Comparison of ENCODE assay signal across 8 cellular contexts in genomic region chr1:184973308-184974085, GRCh38. TPM values are rescaled to one million over a fixed set of nuclear protein-coding genes. Genes with fewer than 3 reads are reported as not detected.
DNase-seq lines count a peak whose midpoint lies in the region; ATAC-seq and TF ChIP-seq lines count a peak whose summit lies in the region.

No MANE protein-coding gene starts in this region.

- no peaks in the 10 kb centered on the region for H3K36me3 ChIP-seq in DND-41 (ENCODE audit: insufficient read depth, low read length)
- no peaks in the 10 kb centered on the region for H3K36me3 ChIP-seq in HUES64 (ENCODE audit: insufficient read depth, low read length)

- WGBS in HUES64, result 4% methylated on average over 42 of the region's 42 CpGs

- no peaks in the 10 kb centered on the region for H3K9me3 ChIP-seq in DND-41 (ENCODE audit: insufficient read depth, low read length, severe bottlenecking)
- no peaks in the 10 kb centered on the region for H3K9me3 ChIP-seq in HUES64 (ENCODE audit: insufficient read depth, low read depth, low read length)

- no peaks in the 10 kb centered on the region for H3K79me2 ChIP-seq in DND-41 (ENCODE audit: insufficient read depth, low read length)

- intact Hi-C loops in left ventricle myocardium superior (cut with micrococcal nuclease), result loop anchor here (5.0 kb wide), 1 partner anchor 146 kb away; no protein-coding TSS in a partner anchor

- no peak overlapping the region; the same call in 1 of the 2 replicates for H2AFZ ChIP-seq in DND-41 (ENCODE audit: low read depth, low read length)

- H4K20me1 ChIP-seq in DND-41 (ENCODE audit: insufficient read depth, low read length), result no peaks in the 10 kb centered on the region

- no peak overlapping the region for H3K27ac ChIP-seq in DND-41 (ENCODE audit: low read length)
- H3K27ac ChIP-seq in HUES64 (ENCODE audit: low read depth, low read length), result peak overlapping the region; percentile 51; the same call in 1 of the 2 replicates

- peak; percentile 44 for ATAC-seq in DND-41 (ENCODE audit: insufficient read depth, low read depth)
- peak; percentile 50 for ATAC-seq in GM21526 (IDR thresholded peaks at IDR 0.05; ENCODE audit: low FRiP score, unreplicated experiment)
- peak; percentile 34 for ATAC-seq in SK-N-SH treated with all-trans-retinoic acid at 6 μM for 48 hours
- peak; percentile 62 for ATAC-seq in left ventricle myocardium superior

- peaks cover 14% of the 10 kb centered on the region for H3K4me1 ChIP-seq in DND-41 (ENCODE audit: insufficient read depth, low read length)
- peaks cover 11% of the 10 kb centered on the region for H3K4me1 ChIP-seq in HUES64 (ENCODE audit: insufficient read depth, low read length)

- TF ChIP-seq CTCF in DND-41 (IDR thresholded peaks at IDR 0.05; ENCODE audit: borderline replicate concordance, extremely low read depth, low read length, poor library complexity, severe bottlenecking), result no peak
- no peak for TF ChIP-seq CTCF in retinal pigment epithelial cell (conservative IDR thresholded peaks at IDR 0.05; ENCODE audit: low read depth, low read length)

- H3K4me3 ChIP-seq in DND-41 (ENCODE audit: low read depth in 1 of 2, low read length in 2 of 2) (peak overlapping the region in 1 of 2 experiments; percentile 40; a peak in 2 of 4 replicates), HUES64 (ENCODE audit: low read length) (peak overlapping the region; percentile 86), retinal pigment epithelial cell (ENCODE audit: low read length) (peak overlapping the region; percentile 83)

- H3K27me3 ChIP-seq in DND-41 (ENCODE audit: insufficient read depth, low read length, poor library complexity) (peaks cover 56% of the 10 kb centered on the region), HUES64 (ENCODE audit: insufficient read depth, low read length) (peaks cover 56% of the 10 kb centered on the region)

- H3K4me2 ChIP-seq in DND-41 (ENCODE audit: insufficient read depth, low read length), result peak overlapping the region; percentile 58

- DNase-seq in DND-41, result no peak
- peak; percentile 9 for DNase-seq in activated naive CD8-positive, alpha-beta T cell treated with anti-CD3 and anti-CD28 coated beads, Interleukin-2, amount 50 U/mL, for 16 hours (ENCODE audit: low read depth, low spot score)
- DNase-seq in left ventricle myocardium superior, result peak; percentile 73
- DNase-seq in retinal pigment epithelial cell (ENCODE audit: low read depth), result no peak
- DNase-seq in COR-L47 (lab: John Stamatoyannopoulos, UW), result no peak

- H3K9ac ChIP-seq in DND-41 (ENCODE audit: low read depth, low read length) (no peak overlapping the region), HUES64 (ENCODE audit: low read depth, low read length) (peak overlapping the region; percentile 76)

TF ChIP-seq in SK-N-SH treated with all-trans-retinoic acid at 6 μM for 48 hours, 23 proteins besides CTCF, POLR2A, EP300 and RAD21:
- TF ChIP-seq POU6F1 (CRISPR knock-in tag; IDR thresholded peaks at IDR 0.05; ENCODE audit: borderline replicate concordance, low read depth) (no peak), ZC3H10 (CRISPR knock-in tag; IDR thresholded peaks at IDR 0.05) (no peak), PPARA (CRISPR knock-in tag; IDR thresholded peaks at IDR 0.05; ENCODE audit: borderline replicate concordance) (no peak), OSR1 (CRISPR knock-in tag; IDR thresholded peaks at IDR 0.05) (no peak), ISL1 (CRISPR knock-in tag; IDR thresholded peaks at IDR 0.05) (no peak), RARB (CRISPR knock-in tag; IDR thresholded peaks at IDR 0.05) (no peak), TOX (CRISPR knock-in tag; IDR thresholded peaks at IDR 0.05; ENCODE audit: borderline replicate concordance) (no peak), CSDC2 (CRISPR knock-in tag; IDR thresholded peaks at IDR 0.05) (no peak), ZNF565 (CRISPR knock-in tag; conservative IDR thresholded peaks at IDR 0.05; ENCODE audit: low read depth) (no peak), ARNTL (CRISPR knock-in tag; IDR thresholded peaks at IDR 0.05; ENCODE audit: borderline replicate concordance, low read depth) (no peak), GLIS3 (CRISPR knock-in tag; IDR thresholded peaks at IDR 0.05) (no peak), ZFP3 (CRISPR knock-in tag; IDR thresholded peaks at IDR 0.05) (no peak), CSRNP3 (CRISPR knock-in tag; IDR thresholded peaks at IDR 0.05) (no peak), CREB5 (CRISPR knock-in tag; IDR thresholded peaks at IDR 0.05; ENCODE audit: low read depth) (no peak), TCF4 (CRISPR knock-in tag; IDR thresholded peaks at IDR 0.05; ENCODE audit: borderline replicate concordance) (no peak), ZNF70 (CRISPR knock-in tag; IDR thresholded peaks at IDR 0.05) (no peak), ZNF8 (CRISPR knock-in tag; IDR thresholded peaks at IDR 0.05) (no peak), BACH2 (CRISPR knock-in tag; IDR thresholded peaks at IDR 0.05; ENCODE audit: borderline replicate concordance) (no peak), PATZ1 (CRISPR knock-in tag; IDR thresholded peaks at IDR 0.05; ENCODE audit: borderline replicate concordance) (no peak)

RNA-seq across cellular contexts. Expression of gene NIBAN1, which starts 0.8 kb away (rescaled TPM):
- polyA plus RNA-seq in HUES64 (2013, experiment 1 of 2), result 6.2 TPM
- 4.6 TPM for polyA plus RNA-seq in HUES64 (2013, experiment 2 of 2)
- total RNA-seq in left ventricle myocardium superior, result 397 TPM

Comparison
In these comparisons a context has a peak if more than half of its experiments do, and no peak if none do; other contexts are left out.
1. DNase-seq: peak in activated naive CD8-positive, alpha-beta T cell treated with anti-CD3 and anti-CD28 coated beads, Interleukin-2, amount 50 U/mL, for 16 hours (single experiment) and left ventricle myocardium superior (single experiment); none in DND-41 (single experiment), retinal pigment epithelial cell (single experiment) and COR-L47 (single experiment).
2. Peak in every context shown above with its lines, with median percentiles within 50 percentile points of each other: ATAC-seq.